ENCODE assay signal across 14 cellular contexts in the genomic region with DNA sequence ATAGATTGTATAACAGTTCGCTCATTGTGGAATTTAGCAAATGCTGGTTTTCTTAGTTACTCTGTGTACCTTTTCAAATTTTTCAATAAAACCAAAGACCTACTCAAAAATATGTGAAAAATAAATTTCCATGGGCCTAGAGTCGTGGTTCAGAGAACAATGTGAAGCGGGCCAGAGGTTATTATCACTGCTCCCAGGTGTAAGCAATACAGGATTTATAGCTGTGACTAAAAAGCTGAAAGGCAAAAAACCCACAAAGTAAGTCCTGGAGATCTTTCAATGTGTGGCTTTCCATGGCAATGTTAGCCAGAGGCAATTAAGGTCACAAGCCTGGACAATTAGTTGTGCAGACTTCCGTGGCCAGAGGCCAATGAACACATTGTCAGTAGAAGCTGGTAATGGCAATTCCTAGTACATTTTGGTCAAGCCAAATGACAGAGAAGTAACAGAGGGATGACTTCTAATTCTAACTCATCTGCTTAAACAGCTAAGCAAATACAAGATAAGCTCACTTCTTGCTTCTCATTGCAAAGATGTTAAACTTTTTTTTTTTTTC.
DNase-seq lines count a peak whose midpoint lies in the region; ATAC-seq and TF ChIP-seq lines count a peak whose summit lies in the region.
"Had no signal": no experiment of that assay in that cellular context is flagged by ENCODE, and none has a peak within 500 bp of the region (broad histone marks: within the 10 kb centered on the region; RNA-seq: fewer than 3 reads in every experiment).

No MANE protein-coding gene starts in this region.

- peaks cover 0 to 8% (median 0%) of the 10 kb centered on the region in 3 donors for H3K9me3 ChIP-seq in esophagus squamous epithelium
- H3K9me3 ChIP-seq: mucosa of descending colon had no signal

- DNase-seq in ELR (ENCODE audit: low read depth) (peak; percentile 59), RPMI7951 (ENCODE audit: low read depth) (peak; percentile 19), esophagus squamous epithelium (lab: John Stamatoyannopoulos, UW) (no peak), sciatic nerve (ENCODE audit: low spot score) (no peak), NCI-H774 (lab: John Stamatoyannopoulos, UW) (no peak)
- DNase-seq: COR-L47; effector memory CD8-positive, alpha-beta T cell; mucosa of descending colon; NCI-H526; stimulated activated CD4-positive, alpha-beta T cell treated with anti-CD3 and anti-CD28 coated beads, Interleukin-4, amount 100 ng/mL, for 4 hours; stimulated activated naive CD8-positive, alpha-beta T cell treated with anti-CD3 and anti-CD28 coated beads, Interleukin-15, amount 100 ng/mL, for 72 hours had no signal

- no peak overlapping the region for H3K4me3 ChIP-seq in esophagus squamous epithelium
- H3K4me3 ChIP-seq: mucosa of descending colon had no signal

- WGBS in esophagus squamous epithelium, 2 donors: 38 to 40% methylated on average over 4 of the region's 4 CpGs

- intact Hi-C loops in esophagus squamous epithelium (cut with DNase I) (no loop called here), sciatic nerve (cut with DNase I) (no loop called here)

- H3K27ac ChIP-seq in esophagus squamous epithelium: peak overlapping the region in 3 of 4 donors; percentile 28 to 67 (median 66)

- ATAC-seq in sciatic nerve: peak; percentile 26
- ATAC-seq in HG03442 (IDR thresholded peaks at IDR 0.05; ENCODE audit: unreplicated experiment): no peak
- no peak for ATAC-seq in HG02870 (IDR thresholded peaks at IDR 0.05; ENCODE audit: unreplicated experiment)
- no peak for ATAC-seq in GM19023 (IDR thresholded peaks at IDR 0.05; ENCODE audit: unreplicated experiment)
- ATAC-seq: effector memory CD8-positive, alpha-beta T cell; mucosa of descending colon; stimulated activated naive CD8-positive, alpha-beta T cell treated with anti-CD3 and anti-CD28 coated beads, Interleukin-15, amount 100 ng/mL, for 72 hours had no signal

- TF ChIP-seq CTCF in esophagus squamous epithelium (IDR thresholded peaks at IDR 0.05): no peak

- H3K36me3 ChIP-seq in esophagus squamous epithelium: no peaks in the 10 kb centered on the region

- no peaks in the 10 kb centered on the region for H3K27me3 ChIP-seq in esophagus squamous epithelium

- peaks cover 0 to 22% (median 4%) of the 10 kb centered on the region in 3 donors for H3K4me1 ChIP-seq in esophagus squamous epithelium

- no peak for TF ChIP-seq POLR2A in esophagus squamous epithelium (IDR thresholded peaks at IDR 0.05)

Comparison
In these comparisons a context has a peak if more than half of its experiments do, and no peak if none do; other contexts are left out.
1. DNase-seq: peak in ELR (single experiment) and RPMI7951 (single experiment); none in esophagus squamous epithelium (single experiment), sciatic nerve (single experiment) and NCI-H774 (single experiment).